Comparison of ENCODE assay signal across 8 cellular contexts in the genomic region with DNA sequence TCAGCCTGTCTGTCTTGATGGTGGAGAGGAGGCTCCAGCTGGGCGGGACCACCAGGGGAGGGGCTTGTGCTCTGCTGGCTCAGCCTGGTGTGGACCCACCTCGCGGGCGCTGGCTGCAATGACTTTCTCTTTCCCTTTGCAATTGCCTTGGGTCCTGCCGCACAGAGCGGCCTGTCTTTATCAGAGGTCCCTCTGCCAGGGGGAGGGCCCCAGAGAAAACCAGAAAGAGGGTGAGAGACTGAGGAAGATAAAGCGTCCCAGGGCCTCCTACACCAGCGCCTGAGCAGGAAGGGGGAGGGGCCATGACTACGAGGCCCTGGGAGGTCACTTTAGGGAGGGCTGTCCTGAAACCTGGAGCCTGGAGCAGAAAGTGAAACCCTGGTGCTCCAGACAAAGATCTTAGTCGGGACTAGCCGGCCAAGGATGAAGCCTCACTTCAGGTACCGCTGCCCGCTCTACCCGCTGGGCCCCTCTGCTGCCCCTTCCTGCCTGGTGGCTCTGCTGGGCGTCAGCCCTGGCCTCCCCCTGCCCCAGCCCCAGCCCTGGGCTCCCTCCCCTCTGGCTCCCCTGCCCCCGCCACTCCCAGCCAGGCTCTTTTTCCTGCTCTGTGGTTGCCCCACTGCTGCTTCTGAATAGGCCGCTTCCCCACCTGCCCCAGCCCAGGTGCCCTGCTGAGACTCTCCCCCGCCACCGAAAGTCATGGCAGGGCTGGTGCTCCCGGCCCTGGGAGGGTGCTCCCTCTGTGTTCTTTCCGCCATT. TPM values are rescaled to one million over a fixed set of nuclear protein-coding genes. Genes with fewer than 3 reads are reported as not detected.
DNase-seq lines count a peak whose midpoint lies in the region; ATAC-seq and TF ChIP-seq lines count a peak whose summit lies in the region.
"Not testable (repeated sequence)": the region's sequence is repeated elsewhere in the genome, so short reads cannot be mapped to it uniquely, and the experiment has no call there.

A gene (plus strand): TSS at position 327 of the 759 bp plus-strand sequence. CDS start 97 bp downstream, at position 424.

- not testable (repeated sequence) for H3K27me3 ChIP-seq in breast epithelium; iPS-15b (ENCODE audit: control insufficient read depth, insufficient read depth, low read length); sigmoid colon; aorta (ENCODE audit: control insufficient read depth in 1 of 2, insufficient read depth in 2 of 2, low read length in 1 of 2)

- TF ChIP-seq EP300 in sigmoid colon (IDR thresholded peaks at IDR 0.05): not testable (repeated sequence)

- 1% methylated on average over 20 to 21 of the region's 21 CpGs for WGBS in sigmoid colon, 2 donors
- WGBS in aorta, 2 donors: 1% methylated on average over 13 to 21 of the region's 21 CpGs

- peak; percentile 11 for DNase-seq in NCI-H146 treated with DMSO at 0.1 percent for 48 hours (lab: John Stamatoyannopoulos, UW; ENCODE audit: unreplicated experiment)
- DNase-seq in activated CD4-positive, CD25-positive, alpha-beta regulatory T cell treated with anti-CD3 and anti-CD28 coated beads, Interleukin-2, amount 50 U/mL, for 72 hours: peak; percentile 61
- DNase-seq in breast epithelium (ENCODE audit: low spot score in 2 of 2): peak; percentile 64 to 72
- DNase-seq in sigmoid colon: peak; percentile 89
- DNase-seq in aorta: peak; percentile 71 to 80

- not testable (repeated sequence) for H3K4me1 ChIP-seq in breast epithelium; aorta (ENCODE audit: control insufficient read depth in 1 of 2, insufficient read depth in 2 of 2, low read length in 2 of 2)
- H3K4me1 ChIP-seq in iPS-15b (ENCODE audit: control insufficient read depth, insufficient read depth, low read length): peaks cover 10% of the 10 kb centered on the region
- H3K4me1 ChIP-seq in sigmoid colon: peaks cover 0 to 18% (median 10%) of the 10 kb centered on the region in 4 donors

- not testable (repeated sequence) for H3K9ac ChIP-seq in iPS-15b (ENCODE audit: low read depth, low read length)

- H3K4me3 ChIP-seq in breast epithelium (peak within 1 kb of the TSS; percentile 52 to 77 (median 65)), iPS-15b (ENCODE audit: low read depth, low read length) (peak within 1 kb of the TSS; percentile 52), sigmoid colon (peak within 1 kb of the TSS; percentile 51 to 73 (median 60)), aorta (ENCODE audit: low read length in 2 of 2) (peak within 1 kb of the TSS; percentile 10 to 63)

- TF ChIP-seq CTCF in breast epithelium (IDR thresholded peaks at IDR 0.05); sigmoid colon (IDR thresholded peaks at IDR 0.05): not testable (repeated sequence)

- intact Hi-C loops in breast epithelium (cut with DNase I; ENCODE audit: low total_unique reads); sigmoid colon (cut with DNase I); aorta (cut with DNase I): not testable (repeated sequence)

- not testable (repeated sequence) for H3K9me3 ChIP-seq in breast epithelium; iPS-15b (ENCODE audit: control insufficient read depth, insufficient read depth, low read length); sigmoid colon; aorta (ENCODE audit: control insufficient read depth, low read length)

- ATAC-seq in GM18511 (IDR thresholded peaks at IDR 0.05; ENCODE audit: unreplicated experiment) (peak; percentile 88), HG02798 (IDR thresholded peaks at IDR 0.05; ENCODE audit: poor library complexity, unreplicated experiment) (peak; percentile 82), aorta (ENCODE audit: low FRiP score) (peak; percentile 92)

- not testable (repeated sequence) for TF ChIP-seq POLR2A in breast epithelium (IDR thresholded peaks at IDR 0.05)
- peak in 1 of 2 donors; percentile 15 for TF ChIP-seq POLR2A in sigmoid colon (IDR thresholded peaks at IDR 0.05)

- peak within 1 kb of the TSS; percentile 92 to 97 for H3K27ac ChIP-seq in breast epithelium
- H3K27ac ChIP-seq in sigmoid colon: peak within 1 kb of the TSS; percentile 83 to 91 (median 86)
- H3K27ac ChIP-seq in aorta (ENCODE audit: low read depth in 1 of 2, low read length in 2 of 2): peak within 1 kb of the TSS in 1 of 2 donors; percentile 65

- not testable (repeated sequence) for H3K36me3 ChIP-seq in breast epithelium; iPS-15b (ENCODE audit: control insufficient read depth, insufficient read depth, low read length); sigmoid colon; aorta (ENCODE audit: control insufficient read depth in 1 of 2, insufficient read depth in 2 of 2, low read length in 1 of 2)

RNA-seq across cellular contexts. Expression of the gene that starts here (rescaled TPM):
- total RNA-seq in breast epithelium (1 to 10 TPM; 1.9 to 7.9 (median 5.9) TPM), sigmoid colon (10 to 100 TPM in 1 of 4 donors, 1 to 10 TPM in 3; 3.0 to 10.2 (median 4.9) TPM), aorta (1 to 10 TPM; 6.3 to 9.4 TPM)
- polyA plus RNA-seq in sigmoid colon (1 to 10 TPM; 1.2 to 8.1 (median 4.6) TPM), aorta (1 to 10 TPM; 4.9 to 9.5 TPM)

Comparison
In these comparisons a context has a peak if more than half of its experiments do, and no peak if none do; other contexts are left out.
1. DNase-seq: peak in every context shown above with its lines; median percentile 89 in sigmoid colon; 76 in aorta; 68 in breast epithelium; 61 in activated CD4-positive, CD25-positive, alpha-beta regulatory T cell treated with anti-CD3 and anti-CD28 coated beads, Interleukin-2, amount 50 U/mL, for 72 hours; 11 in NCI-H146 treated with DMSO at 0.1 percent for 48 hours.